Comparison of ENCODE assay signal across 1 cellular context in the genomic region with DNA sequence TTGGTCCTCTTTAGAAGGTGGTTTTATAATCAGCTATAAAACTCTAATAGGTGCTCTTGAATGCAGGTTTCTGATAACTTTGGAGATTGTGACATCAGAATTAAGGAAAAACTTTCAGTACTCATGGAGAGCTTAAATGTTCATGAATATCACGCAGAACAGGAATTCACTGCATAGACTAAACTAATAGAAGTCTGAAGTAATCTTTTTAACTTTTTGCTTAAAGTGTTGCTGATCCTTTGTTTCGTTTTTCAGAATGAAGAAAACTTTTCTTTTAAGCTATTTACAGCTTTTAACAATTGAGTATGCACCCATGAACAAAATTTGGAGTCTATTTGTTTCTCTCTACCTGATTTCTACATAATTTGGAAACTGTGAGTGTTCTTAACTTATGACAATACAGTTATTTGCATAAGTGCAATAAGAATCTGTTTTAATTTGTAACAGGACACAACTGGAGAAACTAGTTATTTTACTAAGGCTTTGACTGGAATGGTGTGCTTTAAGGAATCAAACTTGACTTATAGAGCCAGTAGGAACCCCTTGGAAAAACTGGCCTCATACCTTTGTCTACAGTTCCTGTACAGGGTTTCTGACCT.
TF ChIP-seq lines count a peak whose summit lies in the region.

No MANE protein-coding gene starts in this region.

TF ChIP-seq in HEK293, 187 proteins besides CTCF, POLR2A, EP300 and RAD21 (continued from another document):
- TF ChIP-seq, protein P1, sequence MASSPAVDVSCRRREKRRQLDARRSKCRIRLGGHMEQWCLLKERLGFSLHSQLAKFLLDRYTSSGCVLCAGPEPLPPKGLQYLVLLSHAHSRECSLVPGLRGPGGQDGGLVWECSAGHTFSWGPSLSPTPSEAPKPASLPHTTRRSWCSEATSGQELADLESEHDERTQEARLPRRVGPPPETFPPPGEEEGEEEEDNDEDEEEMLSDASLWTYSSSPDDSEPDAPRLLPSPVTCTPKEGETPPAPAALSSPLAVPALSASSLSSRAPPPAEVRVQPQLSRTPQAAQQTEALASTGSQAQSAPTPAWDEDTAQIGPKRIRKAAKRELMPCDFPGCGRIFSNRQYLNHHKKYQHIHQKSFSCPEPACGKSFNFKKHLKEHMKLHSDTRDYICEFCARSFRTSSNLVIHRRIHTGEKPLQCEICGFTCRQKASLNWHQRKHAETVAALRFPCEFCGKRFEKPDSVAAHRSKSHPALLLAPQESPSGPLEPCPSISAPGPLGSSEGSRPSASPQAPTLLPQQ (tag by site-specific recombination; IDR thresholded peaks at IDR 0.05), result no peak
- no peak for TF ChIP-seq ZFP69B (tag by site-specific recombination; IDR thresholded peaks at IDR 0.05)
